Comparison of ENCODE assay signal across 11 cellular contexts in the genomic region with DNA sequence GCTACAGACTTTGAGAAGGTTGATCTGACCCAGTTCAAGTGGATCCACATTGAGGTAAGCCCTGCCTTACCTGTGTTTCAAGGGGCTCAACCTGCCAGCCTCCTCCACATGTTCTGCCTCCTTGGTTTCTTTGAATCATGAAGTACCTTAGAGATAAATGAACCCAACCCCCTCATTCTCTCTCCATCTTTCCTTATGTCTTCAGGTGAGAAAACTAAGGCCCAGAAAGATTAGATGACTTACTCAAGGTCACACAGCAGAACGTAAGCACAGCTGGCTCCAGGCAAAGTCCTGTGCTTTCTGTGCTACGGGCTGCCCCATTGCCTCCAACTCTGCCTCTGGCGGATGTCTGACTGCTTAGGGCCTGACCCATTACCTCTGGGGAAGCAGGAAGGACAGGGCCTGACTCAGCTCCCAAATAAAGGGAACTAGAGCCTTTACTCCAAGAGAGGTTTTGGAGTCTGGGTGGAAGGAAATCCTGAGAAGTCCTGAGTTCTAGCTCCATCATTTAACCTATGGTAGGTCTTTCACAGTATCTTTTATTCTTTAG. TPM values are rescaled to one million over a fixed set of nuclear protein-coding genes. Genes with fewer than 3 reads are reported as not detected.
A peak's percentile ranks its signal among the peaks of the same experiment; 100 is the strongest.
DNase-seq lines count a peak whose midpoint lies in the region; ATAC-seq, FAIRE-seq and TF ChIP-seq lines count a peak whose summit lies in the region.
"Had no signal": no experiment of that assay in that cellular context is flagged by ENCODE, and none has a peak within 500 bp of the region (broad histone marks: within the 10 kb centered on the region; RNA-seq: fewer than 3 reads in every experiment).

No MANE protein-coding gene starts in this region.

- H3K27me3 Mint-ChIP-seq in activated CD4-positive, alpha-beta T cell treated with anti-CD3 and anti-CD28 coated beads, Interleukin-2, amount 10 ng/mL, durations not matched to agents 24 days and 14 days: no peaks in the 10 kb centered on the region
- no peaks in the 10 kb centered on the region for H3K27me3 Mint-ChIP-seq in stimulated activated memory B cell treated with anti-CD40 and anti-IgM and Interleukin-4, amounts not matched to agents 10 μg/mL and 1 μg/mL and 100 μg/mL, for 72 hours
- H3K27me3 Mint-ChIP-seq: activated CD4-positive, alpha-beta memory T cell treated with anti-CD3 and anti-CD28 coated beads, Interleukin-2, amount 10 ng/mL, durations not matched to agents 7 days and 5 days had no signal

- intact Hi-C loops in activated CD4-positive, alpha-beta T cell treated with anti-CD3 and anti-CD28 coated beads, Interleukin-2, amount 10 ng/mL, durations not matched to agents 24 days and 14 days (cut with micrococcal nuclease): no loop called here
- intact Hi-C loops in dorsolateral prefrontal cortex (cut with DNase I): loop anchor here (5.0 kb wide), 2 partner anchors 95 to 185 kb away; a partner anchor contains a TSS

- no peak for TF ChIP-seq CTCF in dorsolateral prefrontal cortex (IDR thresholded peaks at IDR 0.05 in 54 of 56, conservative IDR thresholded peaks at IDR 0.05 in 2 of 56; ENCODE audit: low read depth in 1 of 56, partially characterized antibody in 56 of 56)

- ATAC-seq in stimulated activated memory B cell treated with anti-CD40 and anti-IgM and Interleukin-4, amounts not matched to agents 10 μg/mL and 1 μg/mL and 100 μg/mL, for 72 hours: no peak
- ATAC-seq in GM19351 (IDR thresholded peaks at IDR 0.05; ENCODE audit: unreplicated experiment): no peak

- H3K4me1 Mint-ChIP-seq in activated CD4-positive, alpha-beta T cell treated with anti-CD3 and anti-CD28 coated beads, Interleukin-2, amount 10 ng/mL, durations not matched to agents 24 days and 14 days: peaks cover 15% of the 10 kb centered on the region
- H3K4me1 Mint-ChIP-seq in stimulated activated memory B cell treated with anti-CD40 and anti-IgM and Interleukin-4, amounts not matched to agents 10 μg/mL and 1 μg/mL and 100 μg/mL, for 72 hours: peaks cover 21% of the 10 kb centered on the region

- H3K36me3 Mint-ChIP-seq in activated CD4-positive, alpha-beta T cell treated with anti-CD3 and anti-CD28 coated beads, Interleukin-2, amount 10 ng/mL, durations not matched to agents 24 days and 14 days (ENCODE audit: low read depth): peaks cover 3% of the 10 kb centered on the region
- no peaks in the 10 kb centered on the region for H3K36me3 Mint-ChIP-seq in stimulated activated memory B cell treated with anti-CD40 and anti-IgM and Interleukin-4, amounts not matched to agents 10 μg/mL and 1 μg/mL and 100 μg/mL, for 72 hours

- no peaks in the 10 kb centered on the region for H3K27me3 ChIP-seq in dorsolateral prefrontal cortex

- peak overlapping the region; percentile 52 for H3K27ac Mint-ChIP-seq in activated CD4-positive, alpha-beta T cell treated with anti-CD3 and anti-CD28 coated beads, Interleukin-2, amount 10 ng/mL, durations not matched to agents 24 days and 14 days
- H3K27ac Mint-ChIP-seq in stimulated activated memory B cell treated with anti-CD40 and anti-IgM and Interleukin-4, amounts not matched to agents 10 μg/mL and 1 μg/mL and 100 μg/mL, for 72 hours: peak overlapping the region; percentile 46
- H3K27ac Mint-ChIP-seq: activated CD4-positive, alpha-beta memory T cell treated with anti-CD3 and anti-CD28 coated beads, Interleukin-2, amount 10 ng/mL, durations not matched to agents 7 days and 5 days had no signal

- peak overlapping the region in 39 of 59 donors; percentile 5 to 75 (median 55) for H3K27ac ChIP-seq in dorsolateral prefrontal cortex
- H3K27ac ChIP-seq: PC-9 had no signal

- H3K4me3 ChIP-seq in dorsolateral prefrontal cortex: peak overlapping the region in 7 of 59 donors; percentile 44 to 57 (median 52)

- no peaks in the 10 kb centered on the region for H3K9me3 Mint-ChIP-seq in activated CD4-positive, alpha-beta T cell treated with anti-CD3 and anti-CD28 coated beads, Interleukin-2, amount 10 ng/mL, durations not matched to agents 24 days and 14 days
- no peaks in the 10 kb centered on the region for H3K9me3 Mint-ChIP-seq in stimulated activated memory B cell treated with anti-CD40 and anti-IgM and Interleukin-4, amounts not matched to agents 10 μg/mL and 1 μg/mL and 100 μg/mL, for 72 hours
- H3K9me3 Mint-ChIP-seq: activated CD4-positive, alpha-beta memory T cell treated with anti-CD3 and anti-CD28 coated beads, Interleukin-2, amount 10 ng/mL, durations not matched to agents 7 days and 5 days had no signal

- DNase-seq in activated CD4-positive, alpha-beta T cell treated with anti-CD3 and anti-CD28 coated beads, Interleukin-2, amount 10 ng/mL, durations not matched to agents 24 days and 14 days: no peak
- no peak for DNase-seq in activated CD4-positive, alpha-beta T cell treated with anti-CD3 and anti-CD28 coated beads for 1 hour
- DNase-seq in dorsolateral prefrontal cortex (no peak), urothelium cell line (ENCODE audit: low spot score) (no peak)
- DNase-seq: activated gamma-delta T cell, PC-9 had no signal

- no peak for FAIRE-seq in urothelium cell line (lab: Jason Lieb, UNC)
- FAIRE-seq: G401.6 had no signal

- no peak overlapping the region for H3K4me3 Mint-ChIP-seq in activated CD4-positive, alpha-beta T cell treated with anti-CD3 and anti-CD28 coated beads, Interleukin-2, amount 10 ng/mL, durations not matched to agents 24 days and 14 days
- H3K4me3 Mint-ChIP-seq in stimulated activated memory B cell treated with anti-CD40 and anti-IgM and Interleukin-4, amounts not matched to agents 10 μg/mL and 1 μg/mL and 100 μg/mL, for 72 hours: no peak overlapping the region
- H3K4me3 Mint-ChIP-seq: activated CD4-positive, alpha-beta memory T cell treated with anti-CD3 and anti-CD28 coated beads, Interleukin-2, amount 10 ng/mL, durations not matched to agents 7 days and 5 days had no signal

RNA-seq across cellular contexts. Expression of a gene that starts 10.3 kb away (rescaled TPM):
- total RNA-seq in activated CD4-positive, alpha-beta T cell treated with anti-CD3 and anti-CD28 coated beads, Interleukin-2, amount 10 ng/mL, durations not matched to agents 24 days and 14 days: 13.4 and 13.9 TPM in 2 replicates
- total RNA-seq in dorsolateral prefrontal cortex: 10 to 100 TPM in 119 of 120 experiments, 1 to 10 TPM in 1; 8.0 to 24.7 (median 16.7) TPM

RNA-seq across cellular contexts. Expression of a gene that starts 18.4 kb away (rescaled TPM):
- 1.1 and 1.4 TPM in 2 replicates for total RNA-seq in activated CD4-positive, alpha-beta T cell treated with anti-CD3 and anti-CD28 coated beads, Interleukin-2, amount 10 ng/mL, durations not matched to agents 24 days and 14 days
- total RNA-seq in dorsolateral prefrontal cortex: 10 to 100 TPM in 23 of 120 experiments, 1 to 10 TPM in 97; 3.2 to 19.4 (median 7.4) TPM

RNA-seq across cellular contexts. Expression of a gene that starts 22.1 kb away (rescaled TPM):
- 14.4 and 15.1 TPM in 2 replicates for total RNA-seq in activated CD4-positive, alpha-beta T cell treated with anti-CD3 and anti-CD28 coated beads, Interleukin-2, amount 10 ng/mL, durations not matched to agents 24 days and 14 days
- total RNA-seq in dorsolateral prefrontal cortex: 10 to 100 TPM; 16.0 to 66.6 (median 43.0) TPM

RNA-seq across cellular contexts. Expression of a gene that starts 25.4 kb away (rescaled TPM):
- 314 and 326 TPM in 2 replicates for total RNA-seq in activated CD4-positive, alpha-beta T cell treated with anti-CD3 and anti-CD28 coated beads, Interleukin-2, amount 10 ng/mL, durations not matched to agents 24 days and 14 days
- 100 to 1,000 TPM in 85 of 120 experiments, 10 to 100 TPM in 35; 62.3 to 158 (median 110) TPM for total RNA-seq in dorsolateral prefrontal cortex

RNA-seq across cellular contexts. Expression of a gene that starts 26.8 kb away (rescaled TPM):
- 0.23 and 0.28 TPM in 2 replicates for total RNA-seq in activated CD4-positive, alpha-beta T cell treated with anti-CD3 and anti-CD28 coated beads, Interleukin-2, amount 10 ng/mL, durations not matched to agents 24 days and 14 days
- total RNA-seq in dorsolateral prefrontal cortex: 1 to 10 TPM in 118 of 120 experiments, under 1 TPM in 2; 0.83 to 8.1 (median 2.2) TPM
- total RNA-seq: PC-9, temporal lobe had no signal
